ENCODE assay signal across 1 cellular context in genomic region chr1:156434976-156435550, GRCh38.
TF ChIP-seq lines count a peak whose summit lies in the region.

No MANE protein-coding gene starts in this region.

TF ChIP-seq in WTC11, 78 proteins besides CTCF, POLR2A, EP300 and RAD21 (continued from another document):
- no peak for TF ChIP-seq FOXP4 (CRISPR knock-in tag; IDR thresholded peaks at IDR 0.05)
